Comparison of ENCODE assay signal across 9 cellular contexts in genomic region chr1:155466996-155467395, GRCh38.
DNase-seq lines count a peak whose midpoint lies in the region; ATAC-seq, FAIRE-seq and TF ChIP-seq lines count a peak whose summit lies in the region.
"Had no signal": no experiment of that assay in that cellular context is flagged by ENCODE, and none has a peak within 500 bp of the region (broad histone marks: within the 10 kb centered on the region; RNA-seq: fewer than 3 reads in every experiment).

No MANE protein-coding gene starts in this region.

- BruUV-seq in IMR-90 (replicated peaks; lab: Mats Ljungman, UMichigan) = no TSS peak

- peaks cover 50% of the 10 kb centered on the region for H3K36me3 Mint-ChIP-seq in brain

- no peak overlapping the region for H4K5ac ChIP-seq in IMR-90 (ENCODE audit: low read depth, low read length)

- H2AFZ ChIP-seq in IMR-90 (replicated peaks; ENCODE audit: low read length, poor library complexity) = no peak overlapping the region

- no peak overlapping the region for H2AK5ac ChIP-seq in IMR-90 (ENCODE audit: low read depth, low read length)

- no peak overlapping the region for H3K56ac ChIP-seq in IMR-90 (ENCODE audit: extremely low read depth, insufficient read depth, low read length)

- H3K27ac ChIP-seq in IMR-90 (ENCODE audit: insufficient read depth, low read length) = no peak overlapping the region
- H3K27ac ChIP-seq in mesodermal cell (ENCODE audit: low read depth, low read length, severe bottlenecking) = peak overlapping the region; percentile 57

- H3K9me3 ChIP-seq in IMR-90 (ENCODE audit: control insufficient read depth, insufficient read depth, low read length) (no peaks in the 10 kb centered on the region), mesodermal cell (ENCODE audit: control insufficient read depth, low read length) (peaks cover 11% of the 10 kb centered on the region)

- H3K36me3 ChIP-seq in IMR-90 (ENCODE audit: control insufficient read depth, insufficient read depth, low read length) (peaks cover 4% of the 10 kb centered on the region), mesodermal cell (ENCODE audit: control insufficient read depth, insufficient read depth, low read length) (peaks cover 15% of the 10 kb centered on the region)

- H3K4me3 Mint-ChIP-seq in brain = no peak overlapping the region

- peak overlapping the region; percentile 80 for H2BK5ac ChIP-seq in IMR-90 (ENCODE audit: low read depth, low read length, poor library complexity, severe bottlenecking)

- no peak overlapping the region for H3K18ac ChIP-seq in IMR-90 (ENCODE audit: low read depth, low read length)

- H2BK20ac ChIP-seq in IMR-90 (ENCODE audit: low read depth, low read length) = no peak overlapping the region

- H3K4me1 ChIP-seq in IMR-90 (ENCODE audit: control insufficient read depth, insufficient read depth, low read length) = peaks cover 3% of the 10 kb centered on the region; the same call in 1 of the 2 replicates
- peaks cover 10% of the 10 kb centered on the region for H3K4me1 ChIP-seq in mesodermal cell (ENCODE audit: control insufficient read depth, insufficient read depth, low read length, poor library complexity, severe bottlenecking)

- peaks cover 4% of the 10 kb centered on the region; the same call in 1 of the 2 replicates for H4K20me1 ChIP-seq in IMR-90 (ENCODE audit: insufficient read depth, low read length)

- dilution Hi-C loops in IMR-90 (cut with HindIII; ENCODE audit: low sequenced_read_pairs, unreplicated experiment) = no loop called here

- H3K4me2 ChIP-seq in IMR-90 (ENCODE audit: low read depth, low read length) = no peak overlapping the region

- no peak overlapping the region for H2BK15ac ChIP-seq in IMR-90 (ENCODE audit: low read depth, low read length)

- DNase-seq in AG20443 (ENCODE audit: low spot score) (peak; percentile 54), IMR-90 (peak; percentile 90), frontal cortex (ENCODE audit: low spot score in 2 of 2) (no peak), NOMO-1 treated with DMSO at 0.1 percent for 48 hours (lab: John Stamatoyannopoulos, UW; ENCODE audit: unreplicated experiment) (no peak)
- DNase-seq: kidney had no signal

- no peak overlapping the region for H4K8ac ChIP-seq in IMR-90 (ENCODE audit: low read depth in 2 of 2, low read length in 2 of 2)

- ATAC-seq in IMR-90 (ENCODE audit: low read depth) (peak; percentile 69), GM21576 (IDR thresholded peaks at IDR 0.05; ENCODE audit: unreplicated experiment) (no peak), HG02759 (IDR thresholded peaks at IDR 0.05; ENCODE audit: unreplicated experiment) (no peak)

- H3K4me3 ChIP-seq in IMR-90 (ENCODE audit: insufficient read depth, low read depth, low read length) (no peak overlapping the region), mesodermal cell (ENCODE audit: extremely low read depth, insufficient read depth, low read length, poor library complexity, severe bottlenecking) (no peak overlapping the region)

- H3K27ac Mint-ChIP-seq in brain = peak overlapping the region in 3 of 5 experiments; percentile 3 to 76 (median 41)

- no peak overlapping the region for H2AK9ac ChIP-seq in IMR-90 (replicated peaks; ENCODE audit: low read depth, low read length, poor library complexity)

- in situ Hi-C loops in IMR-90 (cut with MboI; ENCODE audit: low sequenced_read_pairs) = no loop called here

- peaks cover 48% of the 10 kb centered on the region for H3K4me1 Mint-ChIP-seq in brain

- H3K23ac ChIP-seq in IMR-90 (ENCODE audit: low read depth, low read length) = no peak overlapping the region

- H2BK120ac ChIP-seq in IMR-90 (ENCODE audit: low read depth, low read length) = no peak overlapping the region

- no peaks in the 10 kb centered on the region; the same call in 1 of the 2 replicates for H3K9me1 ChIP-seq in IMR-90 (ENCODE audit: insufficient read depth, low read length)

- no peak for TF ChIP-seq POLR2A in IMR-90 (IDR thresholded peaks at IDR 0.05; ENCODE audit: low read depth, low read length)

- H3K4ac ChIP-seq in IMR-90 (ENCODE audit: low read depth, low read length) = no peak overlapping the region

- no peak overlapping the region for H4K91ac ChIP-seq in IMR-90 (ENCODE audit: insufficient read depth, low read depth, low read length)

- no peaks in the 10 kb centered on the region for H3K27me3 ChIP-seq in IMR-90 (ENCODE audit: control insufficient read depth, insufficient read depth, low read length)

- peaks cover 3 to 9% (median 8%) of the 10 kb centered on the region in 5 experiments for H3K9me3 Mint-ChIP-seq in brain

- no peak for FAIRE-seq in frontal cortex (lab: Jason Lieb, UNC)
- FAIRE-seq: kidney had no signal

- no peak overlapping the region for H3K9ac ChIP-seq in IMR-90 (ENCODE audit: low read depth, low read length)

- no peak for TF ChIP-seq RAD21 in IMR-90 (IDR thresholded peaks at IDR 0.05; ENCODE audit: low read length)

- H3K14ac ChIP-seq in IMR-90 (replicated peaks; ENCODE audit: low read depth, low read length) = no peak overlapping the region

- H3K79me1 ChIP-seq in IMR-90 (ENCODE audit: low read depth in 1 of 2, low read length in 2 of 2) = peaks cover 13 to 56% of the 10 kb centered on the region in 2 experiments

- CTCF ChIA-PET in IMR-90 (lab: Yijun Ruan, JAX) = interaction anchor here (0.7 to 0.8 kb wide), 2 partner anchors 29 to 37 kb away, joined by 3 to 6 read pairs; no protein-coding TSS in a partner anchor

- TF ChIP-seq CTCF in IMR-90 (conservative IDR thresholded peaks at IDR 0.05; ENCODE audit: low read depth, low read length) (no peak), brain (conservative IDR thresholded peaks at IDR 0.05) (no peak)

- intact Hi-C loops in IMR-90 (cut with micrococcal nuclease) = loop anchor here (5.0 kb wide), 1 partner anchor 95 kb away; the partner anchor contains the start of gene ASH1L

- POLR2A ChIA-PET in IMR-90 (lab: Charles Lee; ENCODE audit: unreplicated experiment) = no interaction called here

- no peaks in the 10 kb centered on the region for H3K27me3 Mint-ChIP-seq in brain

TF ChIP-seq in IMR-90, 13 proteins besides CTCF, POLR2A, EP300 and RAD21:
- TF ChIP-seq NFE2L2 (IDR thresholded peaks at IDR 0.05; ENCODE audit: low read depth, low read length) = no peak
- TF ChIP-seq CEBPB (IDR thresholded peaks at IDR 0.05; ENCODE audit: low read depth, low read length) = peak; percentile 51; the same call in 1 of the 2 replicates
- TF ChIP-seq, protein P1, sequence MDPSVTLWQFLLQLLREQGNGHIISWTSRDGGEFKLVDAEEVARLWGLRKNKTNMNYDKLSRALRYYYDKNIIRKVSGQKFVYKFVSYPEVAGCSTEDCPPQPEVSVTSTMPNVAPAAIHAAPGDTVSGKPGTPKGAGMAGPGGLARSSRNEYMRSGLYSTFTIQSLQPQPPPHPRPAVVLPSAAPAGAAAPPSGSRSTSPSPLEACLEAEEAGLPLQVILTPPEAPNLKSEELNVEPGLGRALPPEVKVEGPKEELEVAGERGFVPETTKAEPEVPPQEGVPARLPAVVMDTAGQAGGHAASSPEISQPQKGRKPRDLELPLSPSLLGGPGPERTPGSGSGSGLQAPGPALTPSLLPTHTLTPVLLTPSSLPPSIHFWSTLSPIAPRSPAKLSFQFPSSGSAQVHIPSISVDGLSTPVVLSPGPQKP (IDR thresholded peaks at IDR 0.05; ENCODE audit: borderline replicate concordance, low read depth, low read length) = no peak
- no peak for TF ChIP-seq SMC3 (IDR thresholded peaks at IDR 0.05; ENCODE audit: low read depth, low read length)
- no peak for TF ChIP-seq RFX5 (IDR thresholded peaks at IDR 0.05; ENCODE audit: low read depth, low read length)
- TF ChIP-seq MXI1 (IDR thresholded peaks at IDR 0.05; ENCODE audit: borderline replicate concordance, low read depth, low read length) = no peak
- TF ChIP-seq RCOR1 (IDR thresholded peaks at IDR 0.05; ENCODE audit: insufficient replicate concordance, low read length) = no peak
- TF ChIP-seq USF2 (IDR thresholded peaks at IDR 0.05; ENCODE audit: low read depth, low read length) = peak; percentile 50; the same call in 1 of the 2 replicates
- TF ChIP-seq FOS (IDR thresholded peaks at IDR 0.05; ENCODE audit: low read depth, low read length) = 0 out of 2 replicates have a peak, but pooled peaks have one; percentile 45
- no peak for TF ChIP-seq CHD1 (IDR thresholded peaks at IDR 0.05; ENCODE audit: low read depth, low read length)
- TF ChIP-seq MAZ (IDR thresholded peaks at IDR 0.05; ENCODE audit: borderline replicate concordance, low read depth, low read length) = no peak
- TF ChIP-seq BHLHE40 (IDR thresholded peaks at IDR 0.05; ENCODE audit: low read depth, low read length) = no peak
TF ChIP-seq in IMR-90: peak in this region for 3.

Comparison
In these comparisons a context has a peak if more than half of its experiments do, and no peak if none do; other contexts are left out.
1. DNase-seq: peak in AG20443 (single experiment) and IMR-90 (single experiment); none in frontal cortex (0 of 2) and NOMO-1 treated with DMSO at 0.1 percent for 48 hours (single experiment).